Comparison of ENCODE assay signal across 1 cellular context in the genomic region with DNA sequence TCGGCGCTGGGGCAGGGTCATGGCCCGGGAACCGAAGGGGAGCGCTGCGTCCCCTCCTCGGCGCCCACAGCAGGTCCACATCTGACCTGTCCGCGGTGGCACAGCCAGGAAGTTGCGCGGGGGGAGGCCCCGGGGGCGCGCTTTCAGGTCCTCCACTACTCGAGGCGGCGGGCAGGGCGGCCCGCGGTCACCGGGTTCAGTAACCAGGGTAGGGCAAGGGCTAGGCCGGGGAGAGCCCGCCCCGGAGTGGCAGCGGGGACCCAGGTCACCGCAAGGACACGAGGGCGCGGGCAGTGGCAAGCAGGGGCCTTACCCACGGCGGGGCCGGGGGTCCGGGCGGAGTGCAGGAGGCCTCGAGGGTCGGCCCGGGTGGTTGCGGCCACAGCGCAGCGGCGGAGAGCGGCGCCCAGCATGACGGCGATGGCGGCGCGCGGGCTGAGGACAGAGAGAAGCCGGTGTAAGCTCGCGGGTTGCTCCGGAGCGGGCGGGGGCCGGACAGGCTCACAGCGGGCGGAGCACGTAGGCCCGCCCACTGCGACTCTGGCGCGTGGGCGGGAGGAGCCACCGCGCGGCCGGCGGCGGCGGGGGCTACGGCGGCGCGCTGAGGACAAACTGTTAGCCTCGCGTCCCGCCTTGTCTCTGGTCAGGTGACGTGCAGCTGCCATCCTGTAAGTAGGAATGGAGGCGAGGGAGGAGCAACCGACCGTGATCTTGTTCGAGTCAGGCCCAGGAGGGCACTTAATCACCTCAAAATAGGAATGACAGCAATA.
TF ChIP-seq lines count a peak whose summit lies in the region.

A gene (minus strand): TSS at position 472 of the 770 bp plus-strand sequence. CDS start 59 bp downstream, at position 413.

TF ChIP-seq in A549, 52 proteins besides CTCF, POLR2A, EP300 and RAD21 (continued from another document):
- TF ChIP-seq, protein P1, sequence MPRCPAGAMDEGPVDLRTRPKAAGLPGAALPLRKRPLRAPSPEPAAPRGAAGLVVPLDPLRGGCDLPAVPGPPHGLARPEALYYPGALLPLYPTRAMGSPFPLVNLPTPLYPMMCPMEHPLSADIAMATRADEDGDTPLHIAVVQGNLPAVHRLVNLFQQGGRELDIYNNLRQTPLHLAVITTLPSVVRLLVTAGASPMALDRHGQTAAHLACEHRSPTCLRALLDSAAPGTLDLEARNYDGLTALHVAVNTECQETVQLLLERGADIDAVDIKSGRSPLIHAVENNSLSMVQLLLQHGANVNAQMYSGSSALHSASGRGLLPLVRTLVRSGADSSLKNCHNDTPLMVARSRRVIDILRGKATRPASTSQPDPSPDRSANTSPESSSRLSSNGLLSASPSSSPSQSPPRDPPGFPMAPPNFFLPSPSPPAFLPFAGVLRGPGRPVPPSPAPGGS (IDR thresholded peaks at IDR 0.05), result peak; percentile 98
- TF ChIP-seq MYC (IDR thresholded peaks at IDR 0.05; ENCODE audit: borderline replicate concordance, low read length) (peak; percentile 93), JUN (IDR thresholded peaks at IDR 0.05) (peak; percentile 89 to 93; a peak in 4 of 5 replicates), CHD4 (IDR thresholded peaks at IDR 0.05; ENCODE audit: borderline replicate concordance) (no peak), ZFP36 (IDR thresholded peaks at IDR 0.05; ENCODE audit: borderline replicate concordance, partially characterized antibody) (no peak), ZSCAN20 (CRISPR knock-in tag; IDR thresholded peaks at IDR 0.05) (no peak), BHLHE40 (IDR thresholded peaks at IDR 0.05; ENCODE audit: low read depth, low read length) (peak; percentile 49), KDM5A (IDR thresholded peaks at IDR 0.05) (peak; percentile 60; the same call in 1 of the 2 replicates), PHF8 (IDR thresholded peaks at IDR 0.05; ENCODE audit: borderline replicate concordance, low read depth) (peak; percentile 95), HOXB5 (CRISPR knock-in tag; IDR thresholded peaks at IDR 0.05) (peak; percentile 81; the same call in 1 of the 2 replicates), FOSB (CRISPR knock-in tag; IDR thresholded peaks at IDR 0.05) (no peak), RFX5 (IDR thresholded peaks at IDR 0.05) (0 out of 2 replicates have a peak, but pooled peaks have one; percentile 22), GATA3 (IDR thresholded peaks at IDR 0.05; ENCODE audit: borderline replicate concordance) (peak; percentile 29; the same call in 1 of the 2 replicates)
- TF ChIP-seq, protein P2, sequence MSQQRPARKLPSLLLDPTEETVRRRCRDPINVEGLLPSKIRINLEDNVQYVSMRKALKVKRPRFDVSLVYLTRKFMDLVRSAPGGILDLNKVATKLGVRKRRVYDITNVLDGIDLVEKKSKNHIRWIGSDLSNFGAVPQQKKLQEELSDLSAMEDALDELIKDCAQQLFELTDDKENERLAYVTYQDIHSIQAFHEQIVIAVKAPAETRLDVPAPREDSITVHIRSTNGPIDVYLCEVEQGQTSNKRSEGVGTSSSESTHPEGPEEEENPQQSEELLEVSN (IDR thresholded peaks at IDR 0.05; ENCODE audit: borderline replicate concordance, low read depth), result peak; percentile 47; the same call in 1 of the 2 replicates
- TF ChIP-seq, protein P3, sequence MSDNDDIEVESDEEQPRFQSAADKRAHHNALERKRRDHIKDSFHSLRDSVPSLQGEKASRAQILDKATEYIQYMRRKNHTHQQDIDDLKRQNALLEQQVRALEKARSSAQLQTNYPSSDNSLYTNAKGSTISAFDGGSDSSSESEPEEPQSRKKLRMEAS (IDR thresholded peaks at IDR 0.05), result peak; percentile 86
- TF ChIP-seq, protein P4, sequence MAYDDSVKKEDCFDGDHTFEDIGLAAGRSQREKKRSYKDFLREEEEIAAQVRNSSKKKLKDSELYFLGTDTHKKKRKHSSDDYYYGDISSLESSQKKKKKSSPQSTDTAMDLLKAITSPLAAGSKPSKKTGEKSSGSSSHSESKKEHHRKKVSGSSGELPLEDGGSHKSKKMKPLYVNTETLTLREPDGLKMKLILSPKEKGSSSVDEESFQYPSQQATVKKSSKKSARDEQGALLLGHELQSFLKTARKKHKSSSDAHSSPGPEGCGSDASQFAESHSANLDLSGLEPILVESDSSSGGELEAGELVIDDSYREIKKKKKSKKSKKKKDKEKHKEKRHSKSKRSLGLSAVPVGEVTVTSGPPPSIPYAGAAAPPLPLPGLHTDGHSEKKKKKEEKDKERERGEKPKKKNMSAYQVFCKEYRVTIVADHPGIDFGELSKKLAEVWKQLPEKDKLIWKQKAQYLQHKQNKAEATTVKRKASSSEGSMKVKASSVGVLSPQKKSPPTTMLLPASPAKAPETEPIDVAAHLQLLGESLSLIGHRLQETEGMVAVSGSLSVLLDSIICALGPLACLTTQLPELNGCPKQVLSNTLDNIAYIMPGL (CRISPR knock-in tag; IDR thresholded peaks at IDR 0.05; ENCODE audit: borderline replicate concordance), result no peak
